Comparison of ENCODE assay signal across 12 cellular contexts in the genomic region with DNA sequence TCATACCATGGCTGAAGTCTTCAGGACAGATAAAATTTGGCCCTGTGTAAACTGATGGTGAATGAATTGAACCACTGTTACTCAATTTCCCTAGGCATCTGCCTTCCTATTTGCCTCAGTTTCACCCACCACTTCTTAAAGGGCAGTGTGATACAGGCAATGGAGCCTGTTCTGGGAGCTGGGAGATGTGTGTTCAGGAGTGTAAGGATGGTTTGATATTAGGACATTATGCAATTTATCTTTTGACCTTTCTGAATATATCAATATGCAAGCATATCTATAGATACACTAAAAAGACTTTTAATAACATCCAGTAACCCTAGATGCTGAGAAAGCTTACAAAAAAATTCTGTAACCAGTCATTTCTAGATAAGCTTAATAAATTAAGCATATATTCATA. TPM values are rescaled to one million over a fixed set of nuclear protein-coding genes. Genes with fewer than 3 reads are reported as not detected.
DNase-seq lines count a peak whose midpoint lies in the region; FAIRE-seq and TF ChIP-seq lines count a peak whose summit lies in the region.
"Had no signal": no experiment of that assay in that cellular context is flagged by ENCODE, and none has a peak within 500 bp of the region (broad histone marks: within the 10 kb centered on the region; RNA-seq: fewer than 3 reads in every experiment).

No MANE protein-coding gene starts in this region.

- H3K79me2 ChIP-seq in Loucy (ENCODE audit: insufficient read depth, low read length) (no peaks in the 10 kb centered on the region), Karpas-422 (ENCODE audit: low read length) (no peaks in the 10 kb centered on the region)

- TF ChIP-seq POLR2A in esophagus muscularis mucosa (IDR thresholded peaks at IDR 0.05; ENCODE audit: low read depth) (no peak), GM12892 (IDR thresholded peaks at IDR 0.05; ENCODE audit: low read depth, low read length) (no peak)

- peaks cover 5% of the 10 kb centered on the region for H3K9me3 Mint-ChIP-seq in T-helper 1 cell treated with Interleukin-12 subunit alpha and Interleukin-12 subunit beta and Interleukin-4 antibody, amounts not matched to agents 30 μg/mL and 1 μg/mL, for 36 hours
- H3K9me3 Mint-ChIP-seq in progenitor cell of endocrine pancreas (ENCODE audit: low read depth), result peaks cover 3% of the 10 kb centered on the region

- H3K36me3 ChIP-seq in Loucy (ENCODE audit: insufficient read depth, low read length), result no peaks in the 10 kb centered on the region
- H3K36me3 ChIP-seq in esophagus muscularis mucosa, result no peaks in the 10 kb centered on the region
- H3K36me3 ChIP-seq in Karpas-422 (ENCODE audit: insufficient read depth, low read length), result no peaks in the 10 kb centered on the region
- H3K36me3 ChIP-seq: left lung had no signal

- no peaks in the 10 kb centered on the region for H4K20me1 ChIP-seq in Loucy (ENCODE audit: insufficient read depth, low read length, poor library complexity, severe bottlenecking)
- H4K20me1 ChIP-seq in Karpas-422 (ENCODE audit: insufficient read depth, low read depth, low read length), result no peaks in the 10 kb centered on the region

- H3F3A ChIP-seq in Loucy (ENCODE audit: low read depth), result no peaks in the 10 kb centered on the region

- TF ChIP-seq EP300 in esophagus muscularis mucosa (IDR thresholded peaks at IDR 0.05), result no peak

- DNase-seq in T-helper 1 cell, result no peak
- no peak for DNase-seq in esophagus muscularis mucosa (ENCODE audit: extremely low spot score)
- no peak for DNase-seq in progenitor cell of endocrine pancreas (ENCODE audit: low spot score, unreplicated experiment)
- DNase-seq in GM12892 (ENCODE audit: insufficient read length), result no peak
- DNase-seq in Karpas-422, result no peak
- no peak for DNase-seq in stimulated activated CD4-positive, alpha-beta T cell treated with anti-CD3 and anti-CD28 coated beads, Interleukin-15, amount 100 ng/mL, for 24 hours
- DNase-seq: 8988T had no signal

- TF ChIP-seq CTCF in Loucy (conservative IDR thresholded peaks at IDR 0.05; ENCODE audit: low read length) (no peak), esophagus muscularis mucosa (IDR thresholded peaks at IDR 0.05) (no peak), progenitor cell of endocrine pancreas (IDR thresholded peaks at IDR 0.05; ENCODE audit: unreplicated experiment) (no peak)

- peaks cover 34% of the 10 kb centered on the region for H3K27me3 Mint-ChIP-seq in T-helper 1 cell treated with Interleukin-12 subunit alpha and Interleukin-12 subunit beta and Interleukin-4 antibody, amounts not matched to agents 30 μg/mL and 1 μg/mL, for 36 hours (ENCODE audit: low read depth)
- peaks cover 36% of the 10 kb centered on the region for H3K27me3 Mint-ChIP-seq in progenitor cell of endocrine pancreas

- H3K36me3 Mint-ChIP-seq in T-helper 1 cell treated with Interleukin-12 subunit alpha and Interleukin-12 subunit beta and Interleukin-4 antibody, amounts not matched to agents 30 μg/mL and 1 μg/mL, for 36 hours (ENCODE audit: low read depth), result no peaks in the 10 kb centered on the region
- H3K36me3 Mint-ChIP-seq in progenitor cell of endocrine pancreas (ENCODE audit: insufficient read depth), result no peaks in the 10 kb centered on the region

- H2AFZ ChIP-seq in Loucy (ENCODE audit: low read length), result peak overlapping the region; percentile 93
- H2AFZ ChIP-seq in Karpas-422 (ENCODE audit: low read length), result no peak overlapping the region

- H3K4me2 ChIP-seq in Loucy (ENCODE audit: low read depth, low read length, poor library complexity, severe bottlenecking) (peak overlapping the region; percentile 72), Karpas-422 (ENCODE audit: low read depth, low read length, poor library complexity, severe bottlenecking) (no peak overlapping the region)

- intact Hi-C loops in esophagus muscularis mucosa (cut with DNase I), result no loop called here

- H3K9ac ChIP-seq in Loucy (ENCODE audit: low read depth, low read length, poor library complexity, severe bottlenecking) (no peak overlapping the region), Karpas-422 (ENCODE audit: low read length) (no peak overlapping the region)

- peak overlapping the region; percentile 77 for H3K4me3 Mint-ChIP-seq in T-helper 1 cell treated with Interleukin-12 subunit alpha and Interleukin-12 subunit beta and Interleukin-4 antibody, amounts not matched to agents 30 μg/mL and 1 μg/mL, for 36 hours
- H3K4me3 Mint-ChIP-seq in progenitor cell of endocrine pancreas (ENCODE audit: low read depth), result peak overlapping the region; percentile 73

- no peaks in the 10 kb centered on the region for H3K9me3 ChIP-seq in Loucy (ENCODE audit: insufficient read depth, low read depth, low read length)
- no peaks in the 10 kb centered on the region for H3K9me3 ChIP-seq in esophagus muscularis mucosa
- H3K9me3 ChIP-seq in Karpas-422 (ENCODE audit: low read length), result peaks cover 12% of the 10 kb centered on the region; the same call in 1 of the 2 replicates
- H3K9me3 ChIP-seq: left lung had no signal

- H3K27ac Mint-ChIP-seq in T-helper 1 cell treated with Interleukin-12 subunit alpha and Interleukin-12 subunit beta and Interleukin-4 antibody, amounts not matched to agents 30 μg/mL and 1 μg/mL, for 36 hours, result no peak overlapping the region
- no peak overlapping the region for H3K27ac Mint-ChIP-seq in progenitor cell of endocrine pancreas

- no peaks in the 10 kb centered on the region for H3K27me3 ChIP-seq in Loucy (ENCODE audit: insufficient read depth, low read length, poor library complexity, severe bottlenecking)
- H3K27me3 ChIP-seq in esophagus muscularis mucosa, result peaks cover 0 to 25% (median 0%) of the 10 kb centered on the region in 4 donors
- H3K27me3 ChIP-seq in Karpas-422 (ENCODE audit: low read length), result 0 out of 2 replicates have a peak, but pooled peaks cover 3% of the 10 kb centered on the region

- H3K4me1 Mint-ChIP-seq in T-helper 1 cell treated with Interleukin-12 subunit alpha and Interleukin-12 subunit beta and Interleukin-4 antibody, amounts not matched to agents 30 μg/mL and 1 μg/mL, for 36 hours (ENCODE audit: low read depth), result peaks cover 8% of the 10 kb centered on the region
- peaks cover 2% of the 10 kb centered on the region for H3K4me1 Mint-ChIP-seq in progenitor cell of endocrine pancreas (ENCODE audit: low read depth)

- no peaks in the 10 kb centered on the region for H3K9me2 ChIP-seq in Loucy (replicated peaks; ENCODE audit: low read depth, low read length)
- H3K9me2 ChIP-seq in Karpas-422 (replicated peaks; ENCODE audit: insufficient read depth, low read length), result no peaks in the 10 kb centered on the region

- no peak for FAIRE-seq in GM12892 (lab: Jason Lieb, UNC)

- H3K27ac ChIP-seq in esophagus muscularis mucosa (replicated peaks in 1 of 4), result peak overlapping the region in 2 of 4 donors; percentile 83
- no peak overlapping the region for H3K27ac ChIP-seq in Karpas-422 (ENCODE audit: low read length)

- H3K4me1 ChIP-seq in Loucy (ENCODE audit: insufficient read depth, low read length, poor library complexity, severe bottlenecking), result no peaks in the 10 kb centered on the region
- H3K4me1 ChIP-seq in esophagus muscularis mucosa, result peaks cover 4 to 10% (median 8%) of the 10 kb centered on the region in 4 donors
- no peaks in the 10 kb centered on the region for H3K4me1 ChIP-seq in Karpas-422 (ENCODE audit: low read length)

- peak overlapping the region; percentile 72 for H3K4me3 ChIP-seq in Loucy (ENCODE audit: low read length, poor library complexity, severe bottlenecking)
- peak overlapping the region; percentile 60 to 79 (median 74) for H3K4me3 ChIP-seq in esophagus muscularis mucosa
- H3K4me3 ChIP-seq in Karpas-422 (ENCODE audit: low read length), result no peak overlapping the region

RNA-seq across cellular contexts. Expression of a gene that starts 14.6 kb away (rescaled TPM):
- not detected for total RNA-seq in esophagus muscularis mucosa
- total RNA-seq in progenitor cell of endocrine pancreas, result not detected in 2 replicates
- polyA plus RNA-seq in GM12892 (2012; ENCODE audit: missing spikeins), result not detected
- total RNA-seq in Karpas-422 (2014; rRNA removed; shearing (Covaris generic); ENCODE audit: low replicate concordance), result not detected in 2 replicates
- total RNA-seq: left lung, posterior vena cava, subcutaneous adipose tissue had no signal

RNA-seq across cellular contexts. Expression of a gene that starts 54.9 kb away (rescaled TPM):
- total RNA-seq in esophagus muscularis mucosa (10 to 100 TPM in 1 of 4 donors, 1 to 10 TPM in 3; 2.5 to 10.1 (median 5.3) TPM), progenitor cell of endocrine pancreas (65.9 and 67.9 TPM in 2 replicates)
- not detected for polyA plus RNA-seq in GM12892 (2012; ENCODE audit: missing spikeins)
- total RNA-seq in Karpas-422 (2014; rRNA removed; shearing (Covaris generic); ENCODE audit: low replicate concordance), result not detected in 2 replicates
